9 cellular contexts compared by ENCODE assay signal in genomic region chr19:18762125-18763023, GRCh38. TPM values are rescaled to one million over a fixed set of nuclear protein-coding genes. Genes with fewer than 3 reads are reported as not detected.
DNase-seq lines count a peak whose midpoint lies in the region; ATAC-seq and TF ChIP-seq lines count a peak whose summit lies in the region.
"Had no signal": no experiment of that assay in that cellular context is flagged by ENCODE, and none has a peak within 500 bp of the region (broad histone marks: within the 10 kb centered on the region; RNA-seq: fewer than 3 reads in every experiment).

No MANE protein-coding gene starts in this region.

- H3K4me1 Mint-ChIP-seq in activated CD8-positive, alpha-beta T cell treated with anti-CD3 and anti-CD28 coated beads, Interleukin-2, amount 10 ng/mL, durations not matched to agents 7 days and 5 days (ENCODE audit: low read depth): no peaks in the 10 kb centered on the region

- H3K27ac ChIP-seq in IMR-90 (ENCODE audit: insufficient read depth, low read length) (no peak overlapping the region), left ventricle myocardium inferior (replicated peaks) (peak overlapping the region; percentile 57), skin epidermis (peak overlapping the region in 16 of 21 experiments; percentile 9 to 79 (median 60))

- H3K4me3 ChIP-seq in IMR-90 (ENCODE audit: insufficient read depth, low read depth, low read length) (no peak overlapping the region), left ventricle myocardium inferior (peak overlapping the region; percentile 32), skin epidermis (peak overlapping the region in 2 of 7 experiments; percentile 3 to 21)

- no peak overlapping the region for H3K14ac ChIP-seq in IMR-90 (replicated peaks; ENCODE audit: low read depth, low read length)

- no peaks in the 10 kb centered on the region for H3K79me1 ChIP-seq in IMR-90 (ENCODE audit: low read depth in 1 of 2, low read length in 2 of 2)

- no peak overlapping the region for H4K5ac ChIP-seq in IMR-90 (ENCODE audit: low read depth, low read length)

- no peak overlapping the region for H2BK120ac ChIP-seq in IMR-90 (ENCODE audit: low read depth, low read length)

- CTCF ChIA-PET in IMR-90 (lab: Yijun Ruan, JAX): interaction anchor here (0.9 kb wide), 1 partner anchor 9 kb away, joined by 3 read pairs; no protein-coding TSS in a partner anchor
- CTCF ChIA-PET in activated CD8-positive, alpha-beta T cell treated with anti-CD3 and anti-CD28 coated beads, Interleukin-2, amount 10 ng/mL, durations not matched to agents 7 days and 5 days (lab: Charles Lee): no interaction called here

- no peak overlapping the region for H3K4me2 ChIP-seq in IMR-90 (ENCODE audit: low read depth, low read length)

- dilution Hi-C loops in IMR-90 (cut with HindIII; ENCODE audit: low sequenced_read_pairs, unreplicated experiment): no loop called here

- TF ChIP-seq RAD21 in IMR-90 (IDR thresholded peaks at IDR 0.05; ENCODE audit: low read length): no peak

- H3K18ac ChIP-seq in IMR-90 (ENCODE audit: low read depth, low read length): no peak overlapping the region

- no peak overlapping the region for H2BK15ac ChIP-seq in IMR-90 (ENCODE audit: low read depth, low read length)

- H3K27ac Mint-ChIP-seq in activated CD8-positive, alpha-beta T cell treated with anti-CD3 and anti-CD28 coated beads, Interleukin-2, amount 10 ng/mL, durations not matched to agents 7 days and 5 days: no peak overlapping the region

- 0 out of 2 replicates have a peak, but pooled peaks cover 3% of the 10 kb centered on the region for H3K9me1 ChIP-seq in IMR-90 (ENCODE audit: insufficient read depth, low read length)

- TF ChIP-seq POLR2A in IMR-90 (IDR thresholded peaks at IDR 0.05; ENCODE audit: low read depth, low read length): no peak

- H3K27me3 ChIP-seq in IMR-90 (ENCODE audit: control insufficient read depth, insufficient read depth, low read length) (no peaks in the 10 kb centered on the region), left ventricle myocardium inferior (ENCODE audit: low read depth) (no peaks in the 10 kb centered on the region)

- WGBS in IMR-90 (ENCODE audit: extremely low coverage in 2 of 2, insufficient read length in 1 of 2), 2 experiments: 72% methylated on average over 9 of the region's 35 CpGs; no CpG with 5 or more reads in 1 of the 2 experiments

- H3K56ac ChIP-seq in IMR-90 (ENCODE audit: extremely low read depth, insufficient read depth, low read length): no peak overlapping the region

- peak overlapping the region; percentile 13 for H2AK9ac ChIP-seq in IMR-90 (replicated peaks; ENCODE audit: low read depth, low read length, poor library complexity)

- H2AFZ ChIP-seq in IMR-90 (replicated peaks; ENCODE audit: low read length, poor library complexity): no peak overlapping the region

- no peak overlapping the region for H2BK20ac ChIP-seq in IMR-90 (ENCODE audit: low read depth, low read length)

- H3K27me3 Mint-ChIP-seq in activated CD8-positive, alpha-beta T cell treated with anti-CD3 and anti-CD28 coated beads, Interleukin-2, amount 10 ng/mL, durations not matched to agents 7 days and 5 days (ENCODE audit: low read depth): no peaks in the 10 kb centered on the region

- no peak for TF ChIP-seq CTCF in IMR-90 (conservative IDR thresholded peaks at IDR 0.05; ENCODE audit: low read depth, low read length)
- TF ChIP-seq CTCF in left ventricle myocardium inferior (IDR thresholded peaks at IDR 0.05; ENCODE audit: borderline replicate concordance): no peak

- H3K4me1 ChIP-seq in IMR-90 (ENCODE audit: control insufficient read depth, insufficient read depth, low read length) (peaks cover 4% of the 10 kb centered on the region), left ventricle myocardium inferior (peaks cover 17% of the 10 kb centered on the region)

- H3K36me3 ChIP-seq in IMR-90 (ENCODE audit: control insufficient read depth, insufficient read depth, low read length) (peaks cover 3% of the 10 kb centered on the region; the same call in 1 of the 2 replicates), left ventricle myocardium inferior (no peaks in the 10 kb centered on the region)

- no peaks in the 10 kb centered on the region for H3K9me3 Mint-ChIP-seq in activated CD8-positive, alpha-beta T cell treated with anti-CD3 and anti-CD28 coated beads, Interleukin-2, amount 10 ng/mL, durations not matched to agents 7 days and 5 days (ENCODE audit: insufficient read depth)

- H4K91ac ChIP-seq in IMR-90 (ENCODE audit: insufficient read depth, low read depth, low read length): no peak overlapping the region

- no peak overlapping the region for H3K4ac ChIP-seq in IMR-90 (ENCODE audit: low read depth, low read length)

- H4K20me1 ChIP-seq in IMR-90 (ENCODE audit: insufficient read depth, low read length): no peaks in the 10 kb centered on the region

- no peak overlapping the region for H2AK5ac ChIP-seq in IMR-90 (ENCODE audit: low read depth, low read length)

- POLR2A ChIA-PET in IMR-90 (lab: Charles Lee; ENCODE audit: unreplicated experiment): no interaction called here
- POLR2A ChIA-PET in activated CD8-positive, alpha-beta T cell treated with anti-CD3 and anti-CD28 coated beads, Interleukin-2, amount 10 ng/mL, durations not matched to agents 7 days and 5 days (lab: Charles Lee): no interaction called here

- no peak overlapping the region for H3K9ac ChIP-seq in IMR-90 (ENCODE audit: low read depth, low read length)

- ATAC-seq in IMR-90 (ENCODE audit: low read depth): no peak; the same call in 1 of the 2 replicates
- ATAC-seq in SK-N-SH treated with all-trans-retinoic acid at 6 μM for 48 hours: peak; percentile 76
- ATAC-seq in activated CD8-positive, alpha-beta T cell treated with anti-CD3 and anti-CD28 coated beads, Interleukin-2, amount 10 ng/mL, durations not matched to agents 7 days and 5 days: no peak
- no peak for ATAC-seq in HG02623 (IDR thresholded peaks at IDR 0.05; ENCODE audit: unreplicated experiment)

- no peak overlapping the region for H3K23ac ChIP-seq in IMR-90 (ENCODE audit: low read depth, low read length)

- H3K9me3 ChIP-seq in IMR-90 (ENCODE audit: control insufficient read depth, insufficient read depth, low read length) (no peaks in the 10 kb centered on the region), left ventricle myocardium inferior (replicated peaks) (no peaks in the 10 kb centered on the region)

- no peak overlapping the region for H4K8ac ChIP-seq in IMR-90 (ENCODE audit: low read depth in 2 of 2, low read length in 2 of 2)

- intact Hi-C loops in IMR-90 (cut with micrococcal nuclease): no loop called here
- intact Hi-C loops in left ventricle myocardium inferior (cut with micrococcal nuclease): no loop called here

- no peaks in the 10 kb centered on the region for H3K36me3 Mint-ChIP-seq in activated CD8-positive, alpha-beta T cell treated with anti-CD3 and anti-CD28 coated beads, Interleukin-2, amount 10 ng/mL, durations not matched to agents 7 days and 5 days (ENCODE audit: low read depth)

- no TSS peak for BruUV-seq in IMR-90 (replicated peaks; lab: Mats Ljungman, UMichigan)

- no peak for DNase-seq in IMR-90
- DNase-seq in left ventricle myocardium inferior: peak; percentile 64
- DNase-seq in putamen (ENCODE audit: low spot score): no peak
- no peak for DNase-seq in activated CD8-positive, alpha-beta T cell treated with anti-CD3 and anti-CD28 coated beads, Interleukin-2, amount 10 ng/mL, durations not matched to agents 7 days and 5 days
- no peak for DNase-seq in activated T-cell treated with anti-CD3 and anti-CD28 coated beads for 4 hours

- no peak overlapping the region for H2BK5ac ChIP-seq in IMR-90 (ENCODE audit: low read depth, low read length, poor library complexity, severe bottlenecking)

- H3K4me3 Mint-ChIP-seq in activated CD8-positive, alpha-beta T cell treated with anti-CD3 and anti-CD28 coated beads, Interleukin-2, amount 10 ng/mL, durations not matched to agents 7 days and 5 days: no peak overlapping the region

- in situ Hi-C loops in IMR-90 (cut with MboI; ENCODE audit: low sequenced_read_pairs): no loop called here

TF ChIP-seq in IMR-90, 13 proteins besides CTCF, POLR2A, EP300 and RAD21 (continues in another document):
- TF ChIP-seq BHLHE40 (IDR thresholded peaks at IDR 0.05; ENCODE audit: low read depth, low read length) (no peak), MXI1 (IDR thresholded peaks at IDR 0.05; ENCODE audit: borderline replicate concordance, low read depth, low read length) (no peak), ELK1 (IDR thresholded peaks at IDR 0.05; ENCODE audit: borderline replicate concordance, low read depth, low read length) (no peak), RCOR1 (IDR thresholded peaks at IDR 0.05; ENCODE audit: insufficient replicate concordance, low read length) (no peak), NFE2L2 (IDR thresholded peaks at IDR 0.05; ENCODE audit: low read depth, low read length) (no peak)

TF ChIP-seq in SK-N-SH treated with all-trans-retinoic acid at 6 μM for 48 hours, 23 proteins besides CTCF, POLR2A, EP300 and RAD21 (continues in another document):
- TF ChIP-seq ZNF565 (CRISPR knock-in tag; conservative IDR thresholded peaks at IDR 0.05; ENCODE audit: low read depth): no peak
- TF ChIP-seq ZFP3 (CRISPR knock-in tag; IDR thresholded peaks at IDR 0.05): no peak
- no peak for TF ChIP-seq PATZ1 (CRISPR knock-in tag; IDR thresholded peaks at IDR 0.05; ENCODE audit: borderline replicate concordance)
- no peak for TF ChIP-seq ZC3H10 (CRISPR knock-in tag; IDR thresholded peaks at IDR 0.05)
- TF ChIP-seq SNAI2 (CRISPR knock-in tag; IDR thresholded peaks at IDR 0.05): no peak

RNA-seq across cellular contexts. Expression of gene COMP, which starts 28.7 kb away (rescaled TPM):
- total RNA-seq in IMR-90 (2012; rRNA removed): under 0.01 TPM in 2 replicates
- polyA plus RNA-seq in IMR-90 (2012; rRNA removed): 0.34 and 0.43 TPM in 2 replicates
- polyA plus RNA-seq in IMR-90 (2012; cell fraction: cytosol; rRNA removed): 0.16 and 0.34 TPM in 2 replicates
- polyA plus RNA-seq in IMR-90 (2012; cell fraction: nucleus; rRNA removed; ENCODE audit: low replicate concordance): 0.17 and 0.36 TPM in 2 replicates
- 1.2 TPM for total RNA-seq in left ventricle myocardium inferior
- total RNA-seq in activated CD8-positive, alpha-beta T cell treated with anti-CD3 and anti-CD28 coated beads, Interleukin-2, amount 10 ng/mL, durations not matched to agents 7 days and 5 days: not detected
- total RNA-seq: SK-MEL-5 had no signal
